1 cellular context compared by ENCODE assay signal in the genomic region with DNA sequence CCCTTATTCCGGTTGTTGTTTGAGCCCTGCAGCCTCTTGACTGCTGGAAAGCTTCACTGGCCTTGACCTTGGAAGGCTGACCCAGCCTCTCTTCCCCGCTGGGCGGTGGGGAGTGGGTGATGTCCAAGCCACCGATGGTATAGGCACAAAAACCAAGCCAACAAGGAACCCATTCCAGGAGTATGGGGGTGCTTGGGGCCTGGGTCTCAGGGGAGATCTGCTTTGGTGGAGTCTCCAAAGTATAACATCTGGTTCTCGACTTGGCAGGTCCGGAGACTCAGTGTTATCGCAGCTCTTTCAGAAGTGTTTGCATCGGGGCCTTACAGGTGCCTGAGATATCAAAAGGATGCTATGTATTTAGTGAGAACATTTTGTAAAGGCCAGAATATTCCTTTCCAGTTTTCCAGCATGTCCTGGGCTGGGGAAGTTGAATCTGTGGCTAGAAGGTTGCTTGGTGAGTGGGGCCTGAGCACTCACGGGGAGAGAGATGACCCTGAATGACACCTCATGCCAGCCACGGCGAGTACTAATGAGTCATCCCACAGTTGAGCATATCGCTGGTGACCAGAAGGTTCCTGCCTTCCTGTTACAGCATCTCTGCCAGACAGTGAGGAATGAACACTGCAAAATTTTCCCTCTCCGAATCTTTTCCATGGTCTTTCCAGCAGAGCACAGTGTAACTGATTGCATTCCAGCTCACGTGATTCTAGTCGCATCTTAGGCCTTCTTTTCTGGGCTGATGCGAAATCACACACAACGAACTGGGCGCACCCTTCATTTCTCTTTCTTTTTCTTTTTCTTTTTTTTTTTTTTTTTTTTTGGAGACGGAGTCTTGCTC.
TF ChIP-seq lines count a peak whose summit lies in the region.

No MANE protein-coding gene starts in this region.

TF ChIP-seq in K562, 482 proteins besides CTCF, POLR2A, EP300 and RAD21 (continued from another document and continues in another):
- TF ChIP-seq ZBTB11 (CRISPR knock-in tag; IDR thresholded peaks at IDR 0.05) (peak in 1 of 3 experiments; percentile 76; a peak in 1 of 6 replicates), ZNF175 (CRISPR knock-in tag; IDR thresholded peaks at IDR 0.05; ENCODE audit: low read depth) (peak; percentile 83), FOSL1 (tag; conservative IDR thresholded peaks at IDR 0.05) (peak; percentile 100), ZNF740 (CRISPR knock-in tag; IDR thresholded peaks at IDR 0.05) (no peak), ZNF740 (tag; IDR thresholded peaks at IDR 0.05) (0 out of 4 replicates have a peak, but pooled peaks of 1 of the 2 experiments have one; percentile 7), ZNF232 (CRISPR knock-in tag; IDR thresholded peaks at IDR 0.05) (no peak), SNRNP70 (optimal IDR thresholded peaks at IDR 0.05; ENCODE audit: low read depth, low read length) (no peak), AFF4 (CRISPR knock-in tag; IDR thresholded peaks at IDR 0.05) (peak; percentile 91; the same call in 1 of the 2 replicates), PURB (CRISPR knock-in tag; IDR thresholded peaks at IDR 0.05; ENCODE audit: low read depth) (no peak), CBX3 (IDR thresholded peaks at IDR 0.05; ENCODE audit: borderline replicate concordance in 1 of 2, low read length in 2 of 2) (peak in 1 of 2 experiments; percentile 85; a peak in 2 of 3 replicates), RUNX1 (IDR thresholded peaks at IDR 0.05; ENCODE audit: low read depth) (peak; percentile 93), ZNF274 (IDR thresholded peaks at IDR 0.05; ENCODE audit: borderline replicate concordance, low read depth, low read length) (no peak), CAMTA2 (CRISPR knock-in tag; conservative IDR thresholded peaks at IDR 0.05) (no peak), POLR3A (IDR thresholded peaks at IDR 0.05; ENCODE audit: borderline replicate concordance, extremely low read depth, insufficient read depth, insufficient read length) (no peak), ELK1 (CRISPR knock-in tag; IDR thresholded peaks at IDR 0.05) (no peak), ZFP36 (IDR thresholded peaks at IDR 0.05; ENCODE audit: low read depth, low read length, partially characterized antibody) (no peak), ZNF395 (CRISPR knock-in tag; IDR thresholded peaks at IDR 0.05) (peak; percentile 51), ZNF699 (CRISPR knock-in tag; IDR thresholded peaks at IDR 0.05; ENCODE audit: insufficient replicate concordance) (no peak), NR0B1 (IDR thresholded peaks at IDR 0.05; ENCODE audit: partially characterized antibody) (no peak)
- TF ChIP-seq, protein P1, sequence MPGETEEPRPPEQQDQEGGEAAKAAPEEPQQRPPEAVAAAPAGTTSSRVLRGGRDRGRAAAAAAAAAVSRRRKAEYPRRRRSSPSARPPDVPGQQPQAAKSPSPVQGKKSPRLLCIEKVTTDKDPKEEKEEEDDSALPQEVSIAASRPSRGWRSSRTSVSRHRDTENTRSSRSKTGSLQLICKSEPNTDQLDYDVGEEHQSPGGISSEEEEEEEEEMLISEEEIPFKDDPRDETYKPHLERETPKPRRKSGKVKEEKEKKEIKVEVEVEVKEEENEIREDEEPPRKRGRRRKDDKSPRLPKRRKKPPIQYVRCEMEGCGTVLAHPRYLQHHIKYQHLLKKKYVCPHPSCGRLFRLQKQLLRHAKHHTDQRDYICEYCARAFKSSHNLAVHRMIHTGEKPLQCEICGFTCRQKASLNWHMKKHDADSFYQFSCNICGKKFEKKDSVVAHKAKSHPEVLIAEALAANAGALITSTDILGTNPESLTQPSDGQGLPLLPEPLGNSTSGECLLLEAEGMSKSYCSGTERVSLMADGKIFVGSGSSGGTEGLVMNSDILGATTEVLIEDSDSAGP (CRISPR knock-in tag; IDR thresholded peaks at IDR 0.05), result no peak
- TF ChIP-seq, protein P2, sequence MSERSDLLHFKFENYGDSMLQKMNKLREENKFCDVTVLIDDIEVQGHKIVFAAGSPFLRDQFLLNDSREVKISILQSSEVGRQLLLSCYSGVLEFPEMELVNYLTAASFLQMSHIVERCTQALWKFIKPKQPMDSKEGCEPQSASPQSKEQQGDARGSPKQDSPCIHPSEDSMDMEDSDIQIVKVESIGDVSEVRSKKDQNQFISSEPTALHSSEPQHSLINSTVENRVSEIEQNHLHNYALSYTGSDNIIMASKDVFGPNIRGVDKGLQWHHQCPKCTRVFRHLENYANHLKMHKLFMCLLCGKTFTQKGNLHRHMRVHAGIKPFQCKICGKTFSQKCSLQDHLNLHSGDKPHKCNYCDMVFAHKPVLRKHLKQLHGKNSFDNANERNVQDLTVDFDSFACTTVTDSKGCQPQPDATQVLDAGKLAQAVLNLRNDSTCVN (CRISPR knock-in tag; IDR thresholded peaks at IDR 0.05), result no peak
- TF ChIP-seq, protein P3, sequence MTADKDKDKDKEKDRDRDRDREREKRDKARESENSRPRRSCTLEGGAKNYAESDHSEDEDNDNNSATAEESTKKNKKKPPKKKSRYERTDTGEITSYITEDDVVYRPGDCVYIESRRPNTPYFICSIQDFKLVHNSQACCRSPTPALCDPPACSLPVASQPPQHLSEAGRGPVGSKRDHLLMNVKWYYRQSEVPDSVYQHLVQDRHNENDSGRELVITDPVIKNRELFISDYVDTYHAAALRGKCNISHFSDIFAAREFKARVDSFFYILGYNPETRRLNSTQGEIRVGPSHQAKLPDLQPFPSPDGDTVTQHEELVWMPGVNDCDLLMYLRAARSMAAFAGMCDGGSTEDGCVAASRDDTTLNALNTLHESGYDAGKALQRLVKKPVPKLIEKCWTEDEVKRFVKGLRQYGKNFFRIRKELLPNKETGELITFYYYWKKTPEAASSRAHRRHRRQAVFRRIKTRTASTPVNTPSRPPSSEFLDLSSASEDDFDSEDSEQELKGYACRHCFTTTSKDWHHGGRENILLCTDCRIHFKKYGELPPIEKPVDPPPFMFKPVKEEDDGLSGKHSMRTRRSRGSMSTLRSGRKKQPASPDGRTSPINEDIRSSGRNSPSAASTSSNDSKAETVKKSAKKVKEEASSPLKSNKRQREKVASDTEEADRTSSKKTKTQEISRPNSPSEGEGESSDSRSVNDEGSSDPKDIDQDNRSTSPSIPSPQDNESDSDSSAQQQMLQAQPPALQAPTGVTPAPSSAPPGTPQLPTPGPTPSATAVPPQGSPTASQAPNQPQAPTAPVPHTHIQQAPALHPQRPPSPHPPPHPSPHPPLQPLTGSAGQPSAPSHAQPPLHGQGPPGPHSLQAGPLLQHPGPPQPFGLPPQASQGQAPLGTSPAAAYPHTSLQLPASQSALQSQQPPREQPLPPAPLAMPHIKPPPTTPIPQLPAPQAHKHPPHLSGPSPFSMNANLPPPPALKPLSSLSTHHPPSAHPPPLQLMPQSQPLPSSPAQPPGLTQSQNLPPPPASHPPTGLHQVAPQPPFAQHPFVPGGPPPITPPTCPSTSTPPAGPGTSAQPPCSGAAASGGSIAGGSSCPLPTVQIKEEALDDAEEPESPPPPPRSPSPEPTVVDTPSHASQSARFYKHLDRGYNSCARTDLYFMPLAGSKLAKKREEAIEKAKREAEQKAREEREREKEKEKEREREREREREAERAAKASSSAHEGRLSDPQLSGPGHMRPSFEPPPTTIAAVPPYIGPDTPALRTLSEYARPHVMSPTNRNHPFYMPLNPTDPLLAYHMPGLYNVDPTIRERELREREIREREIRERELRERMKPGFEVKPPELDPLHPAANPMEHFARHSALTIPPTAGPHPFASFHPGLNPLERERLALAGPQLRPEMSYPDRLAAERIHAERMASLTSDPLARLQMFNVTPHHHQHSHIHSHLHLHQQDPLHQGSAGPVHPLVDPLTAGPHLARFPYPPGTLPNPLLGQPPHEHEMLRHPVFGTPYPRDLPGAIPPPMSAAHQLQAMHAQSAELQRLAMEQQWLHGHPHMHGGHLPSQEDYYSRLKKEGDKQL (CRISPR knock-in tag; IDR thresholded peaks at IDR 0.05; ENCODE audit: borderline replicate concordance), result no peak
- TF ChIP-seq, protein P4, sequence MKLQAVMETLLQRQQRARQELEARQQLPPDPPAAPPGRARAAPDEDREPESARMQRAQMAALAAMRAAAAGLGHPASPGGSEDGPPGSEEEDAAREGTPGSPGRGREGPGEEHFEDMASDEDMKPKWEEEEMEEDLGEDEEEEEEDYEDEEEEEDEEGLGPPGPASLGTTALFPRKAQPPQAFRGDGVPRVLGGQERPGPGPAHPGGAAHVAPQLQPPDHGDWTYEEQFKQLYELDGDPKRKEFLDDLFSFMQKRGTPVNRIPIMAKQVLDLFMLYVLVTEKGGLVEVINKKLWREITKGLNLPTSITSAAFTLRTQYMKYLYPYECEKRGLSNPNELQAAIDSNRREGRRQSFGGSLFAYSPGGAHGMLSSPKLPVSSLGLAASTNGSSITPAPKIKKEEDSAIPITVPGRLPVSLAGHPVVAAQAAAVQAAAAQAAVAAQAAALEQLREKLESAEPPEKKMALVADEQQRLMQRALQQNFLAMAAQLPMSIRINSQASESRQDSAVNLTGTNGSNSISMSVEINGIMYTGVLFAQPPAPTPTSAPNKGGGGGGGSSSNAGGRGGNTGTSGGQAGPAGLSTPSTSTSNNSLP (IDR thresholded peaks at IDR 0.05; ENCODE audit: borderline replicate concordance, low read depth, low read length), result peak; percentile 40
